In the genomic region with DNA sequence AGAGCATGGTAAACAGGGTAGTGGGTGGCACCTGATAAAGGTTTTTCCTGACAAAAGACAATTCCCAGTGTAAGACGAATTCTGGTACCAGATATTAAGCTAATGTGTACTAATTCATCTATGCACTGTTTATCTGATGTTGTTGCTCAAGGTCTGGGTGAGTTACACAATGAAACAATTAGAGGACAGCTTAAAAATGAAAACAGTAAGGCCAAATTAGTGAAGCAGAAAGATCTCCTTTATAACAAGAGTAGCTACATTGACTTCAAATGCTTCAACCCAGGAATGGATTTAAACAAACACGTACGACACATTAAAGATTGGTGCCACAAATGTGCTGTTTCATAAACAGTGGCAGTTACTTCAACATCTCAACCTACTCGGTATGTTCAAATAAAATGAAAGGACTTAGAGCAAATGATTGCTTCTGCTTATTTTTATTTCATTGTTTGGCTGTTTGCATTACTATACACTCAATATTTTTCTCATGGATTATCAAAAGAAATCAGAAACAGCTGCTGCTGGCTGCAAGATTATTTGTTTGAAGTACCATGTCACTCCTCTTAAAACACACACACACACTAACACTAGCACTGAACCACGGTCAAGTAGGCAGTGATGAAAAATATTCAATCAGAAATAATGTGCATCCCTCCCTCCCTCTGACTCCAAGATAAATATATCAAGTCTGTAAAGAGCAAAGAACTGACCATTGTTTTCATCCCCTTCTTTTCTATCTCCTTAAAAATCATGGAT, we compare ENCODE assay signal across 20 cellular contexts.
"Had no signal": no experiment of that assay in that cellular context is flagged by ENCODE, and none has a peak within 500 bp of the region (broad histone marks: within the 10 kb centered on the region; RNA-seq: fewer than 3 reads in every experiment).

No MANE protein-coding gene starts in this region.

- ATAC-seq: heart left ventricle; left colon; sciatic nerve; stimulated activated effector memory CD8-positive, alpha-beta T cell treated with anti-CD3 and anti-CD28 coated beads, Interleukin-12 subunit alpha, Interleukin-12 subunit beta, amount 100 ng/mL, for 72 hours had no signal

- H3K27me3 ChIP-seq: heart left ventricle, neutrophil, transverse colon had no signal

- H3K9me3 ChIP-seq: neutrophil had no signal

- DNase-seq: activated CD4-positive, alpha-beta memory T cell treated with anti-CD3 and anti-CD28 coated beads for 36 hours; activated CD4-positive, alpha-beta T cell treated with anti-CD3 and anti-CD28 coated beads for 4 hours; activated CD4-positive, CD25-positive, alpha-beta regulatory T cell; activated naive CD4-positive, alpha-beta T cell treated with Interleukin-2 at 50 U/mL for 16 hours; activated naive CD8-positive, alpha-beta T cell treated with anti-CD3 and anti-CD28 coated beads for 36 hours; activated T-cell treated with anti-CD3 and anti-CD28 coated beads, Interleukin-2, amount 50 U/mL, for 48 hours; effector CD4-positive, alpha-beta T cell; erythroblast; heart left ventricle; left colon; posterior cingulate gyrus; small intestine; stimulated activated CD4-positive, alpha-beta T cell treated with anti-CD3 and anti-CD28 coated beads, Interleukin-2, amount 100 ng/mL, for 24 hours; T1000; transverse colon had no signal

- H3K36me3 ChIP-seq: heart left ventricle, neutrophil, transverse colon had no signal

- H3K4me1 ChIP-seq: transverse colon had no signal

- FAIRE-seq: keratinocyte, small intestine, urothelium cell line had no signal

- H3K4me3 ChIP-seq: heart left ventricle, transverse colon had no signal

- H3K27ac ChIP-seq: heart left ventricle, neutrophil, transverse colon had no signal
